ENCODE assay signal across 22 cellular contexts in the genomic region with DNA sequence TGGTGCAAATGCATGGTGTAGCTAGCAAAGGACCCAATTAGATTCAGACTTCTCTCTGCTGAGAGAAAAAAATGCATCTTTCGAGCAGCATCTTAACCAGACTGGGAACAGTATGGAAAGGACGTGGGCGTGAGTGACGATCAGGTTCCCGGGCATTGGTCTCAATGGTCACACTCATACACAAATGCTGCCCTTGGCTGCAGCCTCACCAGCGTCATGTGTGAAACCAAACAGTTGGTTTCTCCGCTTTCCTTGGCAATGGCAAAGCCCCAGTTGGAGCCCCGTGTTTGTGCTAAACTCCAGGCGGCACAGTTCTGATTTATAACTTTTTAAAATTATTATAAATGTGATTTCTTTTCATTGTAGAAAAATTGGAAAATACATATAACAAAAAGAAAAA.
DNase-seq lines count a peak whose midpoint lies in the region; ATAC-seq, FAIRE-seq and TF ChIP-seq lines count a peak whose summit lies in the region.
"Had no signal": no experiment of that assay in that cellular context is flagged by ENCODE, and none has a peak within 500 bp of the region (broad histone marks: within the 10 kb centered on the region; RNA-seq: fewer than 3 reads in every experiment).

No MANE protein-coding gene starts in this region.

- TF ChIP-seq POLR2A in H1 (IDR thresholded peaks at IDR 0.05; ENCODE audit: control extremely low read depth in 1 of 2, low read depth in 2 of 2, low read length in 2 of 2): no peak

- H2BK12ac ChIP-seq in H1 (ENCODE audit: low read depth, low read length): no peak overlapping the region

- POLR2A ChIA-PET in A673 (lab: Charles Lee; ENCODE audit: low non-redundant PET): no interaction called here
- POLR2A ChIA-PET in H1 (lab: Charles Lee; ENCODE audit: partially characterized antibody): no interaction called here

- H2BK120ac ChIP-seq in H1 (replicated peaks; ENCODE audit: low read depth, low read length): no peak overlapping the region

- H3K36me3 ChIP-seq in A673 (ENCODE audit: insufficient read depth, low read length, poor library complexity, severe bottlenecking): no peaks in the 10 kb centered on the region
- H3K36me3 ChIP-seq in SK-N-MC (ENCODE audit: insufficient read depth, low read length): no peaks in the 10 kb centered on the region
- no peaks in the 10 kb centered on the region for H3K36me3 ChIP-seq in H1 (ENCODE audit: control insufficient read depth in 2 of 4, insufficient read depth in 4 of 4, low read length in 3 of 4)
- H3K36me3 ChIP-seq: BE2C; BLaER1 treated with 17β-estradiol and CSF1 and Interleukin-3, amounts not matched to agents 10 nM and 100 nM; HAP-1 had no signal

- H2BK15ac ChIP-seq in H1 (ENCODE audit: low read length): no peak overlapping the region

- no peaks in the 10 kb centered on the region for H3K23me2 ChIP-seq in H1 (ENCODE audit: low read depth, low read length)

- WGBS in H1 (ENCODE audit: extremely low coverage in 1 of 2, insufficient coverage in 1 of 2, insufficient read length in 1 of 2, insufficient replicate concordance in 2 of 2, low coverage in 1 of 2, low lambda C conversion rate in 2 of 2, missing lambda C conversion rate in 1 of 2), 2 experiments: 92% methylated on average over 9 of the region's 9 CpGs; no CpG with 5 or more reads in 1 of the 2 experiments

- no peaks in the 10 kb centered on the region for H3K79me2 ChIP-seq in H1 (ENCODE audit: control insufficient read depth in 1 of 2, insufficient read depth in 2 of 2, low read length in 2 of 2)

- no peak overlapping the region for H4K5ac ChIP-seq in H1 (ENCODE audit: insufficient read length, low read depth, low read length)

- TF ChIP-seq CTCF in A673 (conservative IDR thresholded peaks at IDR 0.05; ENCODE audit: low read depth, low read length) (no peak), H1 (IDR thresholded peaks at IDR 0.05; ENCODE audit: control extremely low read depth in 1 of 3, insufficient read depth in 1 of 3, low read depth in 1 of 3, low read length in 3 of 3) (no peak), coronary artery (IDR thresholded peaks at IDR 0.05) (no peak)

- H3K23ac ChIP-seq in H1 (ENCODE audit: insufficient read length): no peak overlapping the region

- intact Hi-C loops in A673 (cut with micrococcal nuclease; ENCODE audit: unreplicated experiment): loop anchor here (5.0 kb wide), 2 partner anchors 163 to 362 kb away; a partner anchor contains a TSS

- no peaks in the 10 kb centered on the region for H3K79me1 ChIP-seq in H1 (ENCODE audit: low read depth, low read length)

- H4K8ac ChIP-seq in H1 (ENCODE audit: extremely low read depth, insufficient read depth, low read length): no peak overlapping the region

- H4K91ac ChIP-seq in H1 (replicated peaks; ENCODE audit: insufficient read length, low read length): no peak overlapping the region

- no peak overlapping the region for H3K4me2 ChIP-seq in H1 (ENCODE audit: insufficient read depth in 1 of 2, low read depth in 2 of 2, low read length in 2 of 2)
- H3K4me2 ChIP-seq: BLaER1 treated with 17β-estradiol and CSF1 and Interleukin-3, amounts not matched to agents 10 nM and 100 nM; GM23338 had no signal

- ATAC-seq in GM21576 (IDR thresholded peaks at IDR 0.05; ENCODE audit: unreplicated experiment): no peak
- ATAC-seq: GM23338 had no signal

- H3K4me1 ChIP-seq in A673 (ENCODE audit: insufficient read depth, low read length, poor library complexity, severe bottlenecking) (peaks cover 30% of the 10 kb centered on the region), H1 (replicated peaks in 1 of 4; ENCODE audit: control insufficient read depth in 3 of 4, insufficient read depth in 4 of 4, low read length in 3 of 4) (no peaks in the 10 kb centered on the region)
- H3K4me1 ChIP-seq: BLaER1 treated with 17β-estradiol and CSF1 and Interleukin-3, amounts not matched to agents 10 nM and 100 nM had no signal

- no peak overlapping the region for H3K56ac ChIP-seq in H1 (replicated peaks; ENCODE audit: insufficient read length, low read depth, low read length)

- no peak for FAIRE-seq in H1 (lab: Jason Lieb, UNC)
- FAIRE-seq: G401.6, GM12892, H54 had no signal

- no peak overlapping the region for H2AK5ac ChIP-seq in H1 (ENCODE audit: low read depth, low read length)

- H3K18ac ChIP-seq in H1 (ENCODE audit: extremely low read depth, low read length): no peak overlapping the region

- peak overlapping the region; percentile 2; the same call in 1 of the 2 replicates for H2AFZ ChIP-seq in H1 (ENCODE audit: low read length)

- H3K27me3 ChIP-seq in A673 (replicated peaks; ENCODE audit: insufficient read depth, low read depth, low read length, poor library complexity) (no peaks in the 10 kb centered on the region), H1 (replicated peaks in 1 of 4; ENCODE audit: control insufficient read depth in 3 of 4, extremely low read depth in 1 of 4, insufficient read depth in 3 of 4, low read length in 3 of 4) (no peaks in the 10 kb centered on the region)
- H3K27me3 ChIP-seq: BE2C; BLaER1 treated with 17β-estradiol and CSF1 and Interleukin-3, amounts not matched to agents 10 nM and 100 nM had no signal

- CTCF ChIA-PET in A673 (lab: Charles Lee) (no interaction called here), H1 (lab: Charles Lee; ENCODE audit: partially characterized antibody) (no interaction called here)

- H3K27ac ChIP-seq in A673 (ENCODE audit: low read depth, low read length, poor library complexity, severe bottlenecking) (peak overlapping the region; percentile 94), SK-N-MC (peak overlapping the region; percentile 75), H1 (ENCODE audit: low read depth, low read length) (no peak overlapping the region), coronary artery (no peak overlapping the region)
- H3K27ac ChIP-seq: 22Rv1; BLaER1 treated with 17β-estradiol and CSF1 and Interleukin-3, amounts not matched to agents 10 nM and 100 nM had no signal

- DNase-seq in A673 (ENCODE audit: low spot score): no peak
- no peak for DNase-seq in SK-N-MC (ENCODE audit: low read depth, low spot score)
- no peak for DNase-seq in H1 (ENCODE audit: low read depth in 1 of 2, low spot score in 2 of 2)
- no peak for DNase-seq in CD1c-positive myeloid dendritic cell (ENCODE audit: extremely low spot score)
- DNase-seq in coronary artery (ENCODE audit: low spot score): no peak
- DNase-seq: ACHN; AML-193; BE2C; Calu3; CD4-positive, alpha-beta memory T cell; COR-L47; DMS53; DMS79 treated with DMSO at 0.1 percent for 48 hours; HFFc6 had no signal

- no TSS peak for BruUV-seq in A673 (replicated peaks; lab: Mats Ljungman, UMichigan)

- H3K4ac ChIP-seq in H1 (replicated peaks; ENCODE audit: insufficient read length, low read depth, low read length): no peak overlapping the region

- H4K20me1 ChIP-seq in H1 (replicated peaks in 1 of 2; ENCODE audit: control insufficient read depth in 1 of 2, insufficient read depth in 2 of 2, low read length in 2 of 2): no peaks in the 10 kb centered on the region
- H4K20me1 ChIP-seq: BLaER1 treated with 17β-estradiol and CSF1 and Interleukin-3, amounts not matched to agents 10 nM and 100 nM had no signal

- TF ChIP-seq EP300 in H1 (IDR thresholded peaks at IDR 0.05; ENCODE audit: borderline replicate concordance in 1 of 2, low read depth in 2 of 2, low read length in 2 of 2): no peak

- no peak overlapping the region for H3K14ac ChIP-seq in H1 (ENCODE audit: insufficient read length)

- H3K4me3 ChIP-seq in A673 (ENCODE audit: low read depth, low read length, poor library complexity, severe bottlenecking) (no peak overlapping the region), SK-N-MC (no peak overlapping the region), H1 (ENCODE audit: extremely low read depth in 1 of 4, insufficient read depth in 2 of 4, low read depth in 3 of 4, low read length in 4 of 4) (no peak overlapping the region), coronary artery (no peak overlapping the region)
- H3K4me3 ChIP-seq: BLaER1 treated with 17β-estradiol and CSF1 and Interleukin-3, amounts not matched to agents 10 nM and 100 nM; GM23338; HAP-1 had no signal

- H3K9ac ChIP-seq in SK-N-MC (ENCODE audit: insufficient read length) (no peak overlapping the region), H1 (replicated peaks in 1 of 4; ENCODE audit: extremely low read depth in 1 of 4, low read depth in 3 of 4, low read length in 3 of 4) (no peak overlapping the region)
- H3K9ac ChIP-seq: BLaER1 treated with 17β-estradiol and CSF1 and Interleukin-3, amounts not matched to agents 10 nM and 100 nM had no signal

- no peak for TF ChIP-seq RAD21 in H1 (IDR thresholded peaks at IDR 0.05 in 1 of 2, conservative IDR thresholded peaks at IDR 0.05 in 1 of 2; ENCODE audit: low read depth in 2 of 2, low read length in 2 of 2)

- H2BK5ac ChIP-seq in H1 (ENCODE audit: low read depth, low read length): no peak overlapping the region

- no peak overlapping the region for H2BK20ac ChIP-seq in H1 (ENCODE audit: low read length)

- no peaks in the 10 kb centered on the region for H3K9me3 ChIP-seq in A673 (ENCODE audit: low read depth, low read length, poor library complexity, severe bottlenecking)
- no peaks in the 10 kb centered on the region for H3K9me3 ChIP-seq in SK-N-MC (ENCODE audit: low read depth, low read length)
- H3K9me3 ChIP-seq in H1 (ENCODE audit: insufficient read depth in 2 of 2, low read depth in 1 of 2, low read length in 1 of 2): no peaks in the 10 kb centered on the region
- H3K9me3 ChIP-seq: BE2C, HAP-1 had no signal

TF ChIP-seq in H1, 55 proteins besides CTCF, POLR2A, EP300 and RAD21 (continues in another document):
- no peak for TF ChIP-seq NANOG (IDR thresholded peaks at IDR 0.05; ENCODE audit: insufficient read depth, low read depth, low read length, poor library complexity, severe bottlenecking)
- no peak for TF ChIP-seq RXRA (IDR thresholded peaks at IDR 0.05; ENCODE audit: insufficient read depth, low read depth, low read length)
- TF ChIP-seq POU5F1 (IDR thresholded peaks at IDR 0.05; ENCODE audit: low read depth, low read length): no peak
- TF ChIP-seq GTF2F1 (IDR thresholded peaks at IDR 0.05; ENCODE audit: borderline replicate concordance, low read depth, low read length): no peak
- TF ChIP-seq CHD2 (IDR thresholded peaks at IDR 0.05; ENCODE audit: low read length): no peak
- no peak for TF ChIP-seq RBBP5 (IDR thresholded peaks at IDR 0.05; ENCODE audit: borderline replicate concordance, low read depth, low read length)
- TF ChIP-seq, protein P1, sequence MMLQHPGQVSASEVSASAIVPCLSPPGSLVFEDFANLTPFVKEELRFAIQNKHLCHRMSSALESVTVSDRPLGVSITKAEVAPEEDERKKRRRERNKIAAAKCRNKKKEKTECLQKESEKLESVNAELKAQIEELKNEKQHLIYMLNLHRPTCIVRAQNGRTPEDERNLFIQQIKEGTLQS (IDR thresholded peaks at IDR 0.05; ENCODE audit: insufficient read depth, low read depth, low read length): no peak
- TF ChIP-seq EGR1 (IDR thresholded peaks at IDR 0.05; ENCODE audit: borderline replicate concordance, low read depth, low read length): no peak
- no peak for TF ChIP-seq EZH2 (IDR thresholded peaks at IDR 0.05; ENCODE audit: low read depth, low read length, severe bottlenecking)
- no peak for TF ChIP-seq SRF (IDR thresholded peaks at IDR 0.05; ENCODE audit: low read depth, low read length)
- TF ChIP-seq ZNF274 (IDR thresholded peaks at IDR 0.05; ENCODE audit: borderline replicate concordance, extremely low read depth, low read length): no peak

Comparison
In these comparisons a context has a peak if more than half of its experiments do, and no peak if none do; other contexts are left out.
1. H3K27ac ChIP-seq: peak in A673 (single experiment) and SK-N-MC (single experiment); none in H1 (single experiment) and coronary artery (0 of 2).